23 cellular contexts compared by ENCODE assay signal in genomic region chr17:22266231-22266630, GRCh38.
DNase-seq lines count a peak whose midpoint lies in the region; ATAC-seq and TF ChIP-seq lines count a peak whose summit lies in the region.
"Had no signal": no experiment of that assay in that cellular context is flagged by ENCODE, and none has a peak within 500 bp of the region (broad histone marks: within the 10 kb centered on the region; RNA-seq: fewer than 3 reads in every experiment).

No MANE protein-coding gene starts in this region.

- H3K27ac Mint-ChIP-seq in endodermal cell = no peak overlapping the region
- no peak overlapping the region for H3K27ac Mint-ChIP-seq in CD14-positive monocyte
- H3K27ac Mint-ChIP-seq: H9, natural killer cell had no signal

- no peaks in the 10 kb centered on the region for H3K36me3 Mint-ChIP-seq in endodermal cell (ENCODE audit: low read depth)
- no peaks in the 10 kb centered on the region for H3K36me3 Mint-ChIP-seq in CD14-positive monocyte

- H3K27ac ChIP-seq in HUES64 (ENCODE audit: low read depth, low read length) (no peak overlapping the region), endodermal cell (ENCODE audit: low read depth, low read length) (no peak overlapping the region)
- H3K27ac ChIP-seq: brain microvascular endothelial cell, parathyroid adenoma, Peyer's patch, tibial artery had no signal

- peaks cover 93% of the 10 kb centered on the region for H3K9me3 ChIP-seq in HUES64 (ENCODE audit: insufficient read depth, low read depth, low read length)
- H3K9me3 ChIP-seq in endodermal cell (ENCODE audit: control insufficient read depth, low read length) = peaks cover 39% of the 10 kb centered on the region

- intact Hi-C loops in CD14-positive monocyte (cut with micrococcal nuclease) = no loop called here

- no peaks in the 10 kb centered on the region for H3K4me1 Mint-ChIP-seq in endodermal cell
- no peaks in the 10 kb centered on the region for H3K4me1 Mint-ChIP-seq in CD14-positive monocyte
- H3K4me1 Mint-ChIP-seq: H9, natural killer cell had no signal

- TF ChIP-seq CTCF in endodermal cell (conservative IDR thresholded peaks at IDR 0.05) (no peak), CD14-positive monocyte (IDR thresholded peaks at IDR 0.05) (no peak)

- DNase-seq in COR-L47 (lab: John Stamatoyannopoulos, UW) = peak; percentile 45
- DNase-seq in NCI-H526 treated with DMSO at 0.1 percent for 48 hours (lab: John Stamatoyannopoulos, UW) = peak; percentile 51
- no peak for DNase-seq in endodermal cell
- DNase-seq in GDM1 (lab: John Stamatoyannopoulos, UW) = no peak
- no peak for DNase-seq in SIG-M5 (lab: John Stamatoyannopoulos, UW)
- no peak for DNase-seq in CD14-positive monocyte (ENCODE audit: low spot score)
- DNase-seq: activated CD4-positive, alpha-beta T cell treated with anti-CD3 and anti-CD28 coated beads for 48 hours; brain microvascular endothelial cell; cortex of kidney; kidney glomerular epithelial cell; mesendoderm; MM.1S; natural killer cell; NCI-H187 treated with DMSO at 0.1 percent for 48 hours; NK-92 treated with Interleukin-12 subunit alpha and Interleukin-12 subunit beta, amount 100 ng/mL, for 24 hours; Peyer's patch; stimulated activated naive CD4-positive, alpha-beta T cell; tibial artery had no signal

- H3K4me3 ChIP-seq in HUES64 (ENCODE audit: low read length) = peak overlapping the region; percentile 11; the same call in 1 of the 2 replicates
- peak overlapping the region; percentile 77 for H3K4me3 ChIP-seq in endodermal cell (ENCODE audit: low read length)
- H3K4me3 ChIP-seq: Peyer's patch, tibial artery had no signal

- ATAC-seq in HG03095 (IDR thresholded peaks at IDR 0.05; ENCODE audit: unreplicated experiment) = no peak
- ATAC-seq: HepG2, natural killer cell had no signal

- no peak overlapping the region for H3K4me3 Mint-ChIP-seq in endodermal cell
- H3K4me3 Mint-ChIP-seq in CD14-positive monocyte = no peak overlapping the region
- H3K4me3 Mint-ChIP-seq: H9, natural killer cell had no signal

- no peaks in the 10 kb centered on the region for H3K27me3 ChIP-seq in HUES64 (ENCODE audit: insufficient read depth, low read length)
- H3K27me3 ChIP-seq in endodermal cell (ENCODE audit: control insufficient read depth, insufficient read depth, low read length, poor library complexity, severe bottlenecking) = no peaks in the 10 kb centered on the region
- H3K27me3 ChIP-seq: brain microvascular endothelial cell, Peyer's patch, tibial artery had no signal

- 70% methylated on average over 18 of the region's 18 CpGs for WGBS in HUES64
- WGBS in endodermal cell (ENCODE audit: insufficient coverage in 1 of 2, insufficient read length in 1 of 2), 2 experiments = 69 to 78% methylated on average over 17 to 18 of the region's 18 CpGs

- H3K9me3 Mint-ChIP-seq in endodermal cell = peaks cover 89% of the 10 kb centered on the region
- peaks cover 22 to 48% (median 33%) of the 10 kb centered on the region in 7 donors for H3K9me3 Mint-ChIP-seq in CD14-positive monocyte

- H3K27me3 Mint-ChIP-seq in endodermal cell (ENCODE audit: insufficient read depth) (peaks cover 2% of the 10 kb centered on the region), CD14-positive monocyte (ENCODE audit: low read depth in 3 of 3) (peaks cover 0 to 2% (median 0%) of the 10 kb centered on the region in 3 donors)

- H3K4me1 ChIP-seq in HUES64 (ENCODE audit: insufficient read depth, low read length) (no peaks in the 10 kb centered on the region), endodermal cell (ENCODE audit: control insufficient read depth, insufficient read depth, low read length) (no peaks in the 10 kb centered on the region)
- H3K4me1 ChIP-seq: parathyroid adenoma, Peyer's patch, tibial artery had no signal

- H3K36me3 ChIP-seq in HUES64 (ENCODE audit: insufficient read depth, low read length) (no peaks in the 10 kb centered on the region), endodermal cell (ENCODE audit: control insufficient read depth, insufficient read depth, low read length) (no peaks in the 10 kb centered on the region)
- H3K36me3 ChIP-seq: brain microvascular endothelial cell, Peyer's patch, tibial artery had no signal

- no peak overlapping the region for H3K9ac ChIP-seq in HUES64 (ENCODE audit: low read depth, low read length)
- H3K9ac ChIP-seq in endodermal cell (ENCODE audit: extremely low read depth, low read length, poor library complexity, severe bottlenecking) = peak overlapping the region; percentile 41
- H3K9ac ChIP-seq: parathyroid adenoma had no signal

Comparison
In these comparisons a context has a peak if more than half of its experiments do, and no peak if none do; other contexts are left out.
1. DNase-seq: peak in COR-L47 (single experiment) and NCI-H526 treated with DMSO at 0.1 percent for 48 hours (single experiment); none in endodermal cell (single experiment), GDM1 (single experiment), SIG-M5 (single experiment) and CD14-positive monocyte (single experiment).